ENCODE assay signal across 2 cellular contexts in the genomic region with DNA sequence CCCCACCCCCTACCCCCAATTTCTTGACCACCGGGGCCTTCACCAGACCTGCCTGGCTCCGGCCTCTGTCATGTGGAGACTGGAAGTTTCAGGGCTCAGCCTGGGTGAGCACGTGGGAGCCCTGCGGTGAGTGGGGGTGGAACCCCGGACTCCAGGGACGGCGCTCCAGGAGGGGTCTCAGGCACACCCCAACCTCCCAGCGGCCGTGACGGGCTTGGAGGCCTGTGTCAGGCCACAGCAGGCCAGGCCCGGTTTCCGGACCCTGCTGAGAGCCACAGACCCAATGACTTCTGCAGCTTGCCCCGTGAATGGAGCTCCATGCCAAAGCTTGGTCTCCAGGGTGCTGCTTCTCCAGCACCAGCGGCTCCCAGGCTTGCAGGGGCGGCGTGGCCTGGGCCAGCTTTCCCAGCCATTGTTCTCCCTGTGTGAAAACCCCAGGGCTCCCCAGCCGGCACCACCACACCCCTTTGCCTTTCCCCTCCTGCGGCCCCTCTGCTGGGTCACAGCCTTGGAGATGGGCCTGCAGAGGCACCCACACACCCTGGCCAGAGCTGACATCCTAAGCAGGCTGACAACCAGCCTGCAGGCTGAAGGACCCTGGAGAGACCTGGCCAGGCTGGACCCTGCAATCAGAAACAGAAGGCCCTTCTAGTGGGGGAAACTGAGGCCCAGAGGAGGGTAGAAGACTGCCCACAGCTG.
TF ChIP-seq lines count a peak whose summit lies in the region.

No MANE protein-coding gene starts in this region.

TF ChIP-seq in SK-N-SH, 30 proteins besides CTCF, POLR2A, EP300 and RAD21 (continued from another document):
- TF ChIP-seq, protein P1, sequence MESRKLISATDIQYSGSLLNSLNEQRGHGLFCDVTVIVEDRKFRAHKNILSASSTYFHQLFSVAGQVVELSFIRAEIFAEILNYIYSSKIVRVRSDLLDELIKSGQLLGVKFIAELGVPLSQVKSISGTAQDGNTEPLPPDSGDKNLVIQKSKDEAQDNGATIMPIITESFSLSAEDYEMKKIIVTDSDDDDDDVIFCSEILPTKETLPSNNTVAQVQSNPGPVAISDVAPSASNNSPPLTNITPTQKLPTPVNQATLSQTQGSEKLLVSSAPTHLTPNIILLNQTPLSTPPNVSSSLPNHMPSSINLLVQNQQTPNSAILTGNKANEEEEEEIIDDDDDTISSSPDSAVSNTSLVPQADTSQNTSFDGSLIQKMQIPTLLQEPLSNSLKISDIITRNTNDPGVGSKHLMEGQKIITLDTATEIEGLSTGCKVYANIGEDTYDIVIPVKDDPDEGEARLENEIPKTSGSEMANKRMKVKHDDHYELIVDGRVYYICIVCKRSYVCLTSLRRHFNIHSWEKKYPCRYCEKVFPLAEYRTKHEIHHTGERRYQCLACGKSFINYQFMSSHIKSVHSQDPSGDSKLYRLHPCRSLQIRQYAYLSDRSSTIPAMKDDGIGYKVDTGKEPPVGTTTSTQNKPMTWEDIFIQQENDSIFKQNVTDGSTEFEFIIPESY (IDR thresholded peaks at IDR 0.05; ENCODE audit: borderline replicate concordance, low read depth), result no peak
- TF ChIP-seq MEF2A (IDR thresholded peaks at IDR 0.05; ENCODE audit: borderline replicate concordance, low read depth) (no peak), JUND (IDR thresholded peaks at IDR 0.05) (no peak), FOXM1 (IDR thresholded peaks at IDR 0.05; ENCODE audit: low read depth) (no peak), POLR2AphosphoS5 (IDR thresholded peaks at IDR 0.05; ENCODE audit: low read depth, low read length) (no peak), SMC3 (IDR thresholded peaks at IDR 0.05; ENCODE audit: low read depth, low read length) (no peak), NFIC (IDR thresholded peaks at IDR 0.05; ENCODE audit: borderline replicate concordance) (no peak), RFX5 (IDR thresholded peaks at IDR 0.05; ENCODE audit: low read length) (no peak), RXRA (IDR thresholded peaks at IDR 0.05; ENCODE audit: borderline replicate concordance, low read depth) (no peak)
- TF ChIP-seq, protein P2, sequence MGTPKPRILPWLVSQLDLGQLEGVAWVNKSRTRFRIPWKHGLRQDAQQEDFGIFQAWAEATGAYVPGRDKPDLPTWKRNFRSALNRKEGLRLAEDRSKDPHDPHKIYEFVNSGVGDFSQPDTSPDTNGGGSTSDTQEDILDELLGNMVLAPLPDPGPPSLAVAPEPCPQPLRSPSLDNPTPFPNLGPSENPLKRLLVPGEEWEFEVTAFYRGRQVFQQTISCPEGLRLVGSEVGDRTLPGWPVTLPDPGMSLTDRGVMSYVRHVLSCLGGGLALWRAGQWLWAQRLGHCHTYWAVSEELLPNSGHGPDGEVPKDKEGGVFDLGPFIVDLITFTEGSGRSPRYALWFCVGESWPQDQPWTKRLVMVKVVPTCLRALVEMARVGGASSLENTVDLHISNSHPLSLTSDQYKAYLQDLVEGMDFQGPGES (IDR thresholded peaks at IDR 0.05; ENCODE audit: low read depth, low read length), result no peak

TF ChIP-seq in SK-N-SH treated with all-trans-retinoic acid at 6 μM for 48 hours, 23 proteins besides CTCF, POLR2A, EP300 and RAD21 (continued from another document):
- TF ChIP-seq, protein P3, sequence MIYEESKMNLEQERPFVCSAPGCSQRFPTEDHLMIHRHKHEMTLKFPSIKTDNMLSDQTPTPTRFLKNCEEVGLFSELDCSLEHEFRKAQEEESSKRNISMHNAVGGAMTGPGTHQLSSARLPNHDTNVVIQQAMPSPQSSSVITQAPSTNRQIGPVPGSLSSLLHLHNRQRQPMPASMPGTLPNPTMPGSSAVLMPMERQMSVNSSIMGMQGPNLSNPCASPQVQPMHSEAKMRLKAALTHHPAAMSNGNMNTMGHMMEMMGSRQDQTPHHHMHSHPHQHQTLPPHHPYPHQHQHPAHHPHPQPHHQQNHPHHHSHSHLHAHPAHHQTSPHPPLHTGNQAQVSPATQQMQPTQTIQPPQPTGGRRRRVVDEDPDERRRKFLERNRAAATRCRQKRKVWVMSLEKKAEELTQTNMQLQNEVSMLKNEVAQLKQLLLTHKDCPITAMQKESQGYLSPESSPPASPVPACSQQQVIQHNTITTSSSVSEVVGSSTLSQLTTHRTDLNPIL (CRISPR knock-in tag; IDR thresholded peaks at IDR 0.05; ENCODE audit: low read depth), result no peak
